ENCODE assay signal across 1 cellular context in the genomic region with DNA sequence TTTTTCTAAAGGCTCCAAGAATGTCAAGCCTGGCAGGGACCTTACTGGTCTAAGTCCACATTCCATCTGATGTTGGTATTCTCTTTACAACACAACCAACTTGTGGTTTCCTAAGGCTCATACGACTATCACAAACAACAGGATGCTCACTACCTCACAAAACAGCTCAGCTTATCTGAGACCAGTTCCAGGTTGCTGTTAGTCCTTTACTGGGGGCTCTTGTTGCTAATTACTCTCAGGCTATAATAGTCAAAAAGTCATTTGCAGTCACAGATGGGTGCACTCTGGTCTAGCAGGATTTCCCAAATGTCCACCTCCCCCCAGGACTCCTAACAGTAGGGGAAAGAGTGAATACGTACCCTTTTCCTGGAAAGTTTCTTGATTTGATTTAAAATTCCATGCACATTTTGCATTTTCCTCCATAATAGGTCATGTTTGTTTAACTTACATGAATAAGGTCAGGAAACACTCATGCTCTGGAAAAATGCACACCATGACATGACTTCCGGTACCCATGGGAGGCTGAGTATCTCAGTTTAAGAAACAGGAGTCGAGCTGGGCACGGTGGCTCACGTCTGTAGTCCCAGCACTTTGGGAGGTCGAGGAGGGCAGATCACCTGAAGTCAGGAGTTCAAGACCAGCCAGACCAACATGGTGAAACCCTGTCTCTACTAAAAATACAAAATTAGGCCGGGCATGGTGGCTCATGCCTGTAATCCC.
TF ChIP-seq lines count a peak whose summit lies in the region.

No MANE protein-coding gene starts in this region.

TF ChIP-seq in K562, 482 proteins besides CTCF, POLR2A, EP300 and RAD21:
- TF ChIP-seq DNMT1 (IDR thresholded peaks at IDR 0.05) (no peak), KDM1A (IDR thresholded peaks at IDR 0.05) (peak in 1 of 2 experiments; percentile 15; a peak in 1 of 4 replicates)
TF ChIP-seq in K562: peak in this region for 1.
